ENCODE assay signal across 8 cellular contexts in the genomic region with DNA sequence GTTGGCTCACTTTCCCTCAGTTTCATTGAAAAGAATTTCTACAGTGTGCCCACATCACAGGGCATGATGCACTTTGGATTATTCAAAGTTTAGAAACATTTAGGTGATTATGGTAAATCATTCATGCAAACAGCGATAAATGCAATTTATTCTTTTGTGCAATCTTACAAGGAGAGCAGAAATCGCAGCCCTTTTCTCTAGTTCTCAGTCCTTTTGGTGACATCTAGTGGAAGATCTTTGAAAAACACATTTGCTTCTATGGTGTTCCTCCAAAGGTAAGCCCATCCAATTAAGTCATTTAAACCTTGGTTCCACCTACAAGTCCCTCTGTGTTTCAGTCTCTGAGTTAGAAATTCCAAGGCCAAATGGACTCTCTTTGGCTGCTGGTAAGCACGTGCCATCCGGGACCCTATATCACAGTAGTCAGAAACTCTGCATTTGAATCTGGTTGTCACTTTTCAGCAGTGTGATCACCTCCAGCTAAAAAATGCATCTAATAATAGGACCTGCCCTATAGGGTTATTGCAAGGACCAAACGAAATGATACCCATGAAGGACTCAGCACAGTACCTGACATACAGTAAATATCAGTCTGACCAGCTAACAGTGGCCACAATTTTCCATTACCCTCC.
DNase-seq lines count a peak whose midpoint lies in the region; ATAC-seq and TF ChIP-seq lines count a peak whose summit lies in the region.

No MANE protein-coding gene starts in this region.

- POLR2A ChIA-PET in BJ (lab: Charles Lee), result no interaction called here

- ATAC-seq in lower lobe of right lung (peak in 1 of 2 donors; percentile 32), GM21390 (IDR thresholded peaks at IDR 0.05; ENCODE audit: unreplicated experiment) (no peak), GM19452 (IDR thresholded peaks at IDR 0.05; ENCODE audit: unreplicated experiment) (no peak), HG03469 (IDR thresholded peaks at IDR 0.05; ENCODE audit: unreplicated experiment) (no peak)

- no peak overlapping the region for H3K9ac ChIP-seq in mammary epithelial cell (ENCODE audit: insufficient read depth, low read length)

- in situ Hi-C loops in GM13976 (cut with MboI; ENCODE audit: low sequenced_read_pairs, unreplicated experiment), result no loop called here
- in situ Hi-C loops in mammary epithelial cell (cut with MboI; ENCODE audit: low sequenced_read_pairs in 2 of 2), result no loop called here

- H3K36me3 ChIP-seq in BJ (ENCODE audit: control insufficient read depth, insufficient read depth, low read length) (peaks cover 11% of the 10 kb centered on the region), mammary epithelial cell (ENCODE audit: insufficient read depth, low read length) (peaks cover 25% of the 10 kb centered on the region), lower lobe of right lung (peaks cover 73% of the 10 kb centered on the region)

- H3K4me1 ChIP-seq in mammary epithelial cell (ENCODE audit: insufficient read depth, low read length) (peaks cover 12% of the 10 kb centered on the region), lower lobe of right lung (no peaks in the 10 kb centered on the region)

- no peaks in the 10 kb centered on the region for H4K20me1 ChIP-seq in mammary epithelial cell (ENCODE audit: insufficient read depth, low read length)

- no peaks in the 10 kb centered on the region for H3K79me2 ChIP-seq in mammary epithelial cell (ENCODE audit: insufficient read depth, low read length)

- peak; percentile 63 for TF ChIP-seq CTCF in BJ (IDR thresholded peaks at IDR 0.05; ENCODE audit: insufficient read depth, low read depth, low read length)
- TF ChIP-seq CTCF in GM13976 (IDR thresholded peaks at IDR 0.05; ENCODE audit: borderline replicate concordance, control extremely low read depth, extremely low read depth, insufficient read depth, missing control alignments), result peak; percentile 26
- peak; percentile 36 to 59 for TF ChIP-seq CTCF in mammary epithelial cell (conservative IDR thresholded peaks at IDR 0.05 in 1 of 2, IDR thresholded peaks at IDR 0.05 in 1 of 2; ENCODE audit: extremely low read depth in 1 of 2, insufficient read depth in 1 of 2, low read depth in 1 of 2, low read length in 2 of 2)
- peak; percentile 44 for TF ChIP-seq CTCF in lower lobe of right lung (IDR thresholded peaks at IDR 0.05)

- no TSS peak for BruUV-seq in mammary epithelial cell (replicated peaks; lab: Mats Ljungman, UMichigan)

- no peak overlapping the region for H2AFZ ChIP-seq in mammary epithelial cell (ENCODE audit: low read depth, low read length)

- H3K9me3 ChIP-seq in mammary epithelial cell (replicated peaks; ENCODE audit: insufficient read depth, low read length) (no peaks in the 10 kb centered on the region), lower lobe of right lung (no peaks in the 10 kb centered on the region)

- H3K4me3 ChIP-seq in BJ (ENCODE audit: low read depth, low read length) (no peak overlapping the region), mammary epithelial cell (replicated peaks in 1 of 3; ENCODE audit: insufficient read depth in 1 of 3, low read depth in 2 of 3, low read length in 3 of 3) (no peak overlapping the region), lower lobe of right lung (no peak overlapping the region)

- no peak overlapping the region for H3K4me2 ChIP-seq in mammary epithelial cell (ENCODE audit: insufficient read depth, low read depth, low read length)

- CTCF ChIA-PET in BJ (lab: Yijun Ruan, JAX), result interaction anchor here (0.6 to 3.7 kb wide), 15 partner anchors 9 to 428 kb away, joined by 3 to 17 read pairs (median 4); a partner anchor contains a TSS
- CTCF ChIA-PET in mammary epithelial cell (lab: Charles Lee; ENCODE audit: low non-redundant PET), result no interaction called here

- dilution Hi-C loops in mammary epithelial cell (cut with HindIII; ENCODE audit: low sequenced_read_pairs), result no loop called here

- intact Hi-C loops in mammary epithelial cell (cut with micrococcal nuclease) (loop anchor here (1.0 to 5.0 kb wide), 4 partner anchors 94 to 415 kb away; no protein-coding TSS in a partner anchor), lower lobe of right lung (cut with DNase I) (no loop called here)

- 43% methylated on average over 5 of the region's 5 CpGs for WGBS in mammary epithelial cell (ENCODE audit: low coverage, missing lambda C conversion rate)

- H3K27ac ChIP-seq in mammary epithelial cell (ENCODE audit: insufficient read depth, low read depth, low read length), result no peak overlapping the region
- no peak overlapping the region for H3K27ac ChIP-seq in lower lobe of right lung

- no peaks in the 10 kb centered on the region for H3K27me3 ChIP-seq in BJ (ENCODE audit: control insufficient read depth, insufficient read depth, low read length)
- no peaks in the 10 kb centered on the region for H3K27me3 ChIP-seq in mammary epithelial cell (ENCODE audit: insufficient read depth, low read length)
- H3K27me3 ChIP-seq in lower lobe of right lung (ENCODE audit: low read depth), result no peaks in the 10 kb centered on the region

- no peak for DNase-seq in BJ (ENCODE audit: low read depth)
- peak; percentile 71 for DNase-seq in GM13976 (ENCODE audit: low spot score)
- peak; percentile 51 for DNase-seq in NCI-H460 (ENCODE audit: extremely low read depth, low read depth)
- DNase-seq in mammary epithelial cell, result peak; percentile 36
- DNase-seq in lower lobe of right lung, result no peak

Comparison
In these comparisons a context has a peak if more than half of its experiments do, and no peak if none do; other contexts are left out.
1. DNase-seq: peak in GM13976 (single experiment), NCI-H460 (single experiment) and mammary epithelial cell (single experiment); none in BJ (single experiment) and lower lobe of right lung (single experiment).
2. Peak in every context shown above with its lines, with median percentiles within 50 percentile points of each other: CTCF ChIP-seq.